10 cellular contexts compared by ENCODE assay signal in genomic region chr1:39392851-39393573, GRCh38.
A peak's percentile ranks its signal among the peaks of the same experiment; 100 is the strongest.
DNase-seq lines count a peak whose midpoint lies in the region; ATAC-seq, FAIRE-seq and TF ChIP-seq lines count a peak whose summit lies in the region.
"Had no signal": no experiment of that assay in that cellular context is flagged by ENCODE, and none has a peak within 500 bp of the region (broad histone marks: within the 10 kb centered on the region; RNA-seq: fewer than 3 reads in every experiment).

No MANE protein-coding gene starts in this region.

- peak overlapping the region; percentile 96 for H3K4me2 ChIP-seq in endothelial cell of umbilical vein (ENCODE audit: insufficient read depth, low read length)
- H3K4me2 ChIP-seq in osteoblast (ENCODE audit: insufficient read depth, low read length): peak overlapping the region; percentile 69

- H3K27ac ChIP-seq in right atrium auricular region (peak overlapping the region; percentile 78 to 89), endothelial cell of umbilical vein (ENCODE audit: insufficient read depth, low read depth, low read length) (peak overlapping the region; percentile 99), osteoblast (ENCODE audit: low read depth, low read length) (peak overlapping the region; percentile 88)

- no peak overlapping the region for H3K4me3 Mint-ChIP-seq in activated T-helper 1 cell treated with anti-CD3 and anti-CD28 coated beads, Interleukin-12 subunit alpha, Interleukin-12 subunit beta, Interleukin-2, Interleukin-4 antibody, amounts not matched to agents 30 ng/mL and 10 ng/mL and 1 ng/mL, durations not matched to agents 14 hours and 24 hours and 36 hours
- H3K4me3 Mint-ChIP-seq: IgD-negative memory B cell had no signal

- POLR2A ChIA-PET in endothelial cell of umbilical vein (lab: Charles Lee): interaction anchor here (0.7 to 2.7 kb wide), 4 partner anchors 13 to 263 kb away, joined by 3 to 18 read pairs (median 4); no protein-coding TSS in a partner anchor

- TF ChIP-seq CTCF in right atrium auricular region (IDR thresholded peaks at IDR 0.05): no peak
- no peak for TF ChIP-seq CTCF in endothelial cell of umbilical vein (IDR thresholded peaks at IDR 0.05; ENCODE audit: extremely low read depth in 1 of 2, insufficient read depth in 1 of 2, low read depth in 1 of 2, low read length in 2 of 2)
- no peak for TF ChIP-seq CTCF in osteoblast (IDR thresholded peaks at IDR 0.05; ENCODE audit: extremely low read depth, low read depth, low read length)

- H3K9me3 ChIP-seq in right atrium auricular region (no peaks in the 10 kb centered on the region), endothelial cell of umbilical vein (replicated peaks; ENCODE audit: control insufficient read depth, insufficient read depth, low read length) (no peaks in the 10 kb centered on the region), osteoblast (ENCODE audit: low read depth, low read length) (no peaks in the 10 kb centered on the region)

- no peaks in the 10 kb centered on the region for H3K27me3 Mint-ChIP-seq in activated T-helper 1 cell treated with anti-CD3 and anti-CD28 coated beads, Interleukin-12 subunit alpha, Interleukin-12 subunit beta, Interleukin-2, Interleukin-4 antibody, amounts not matched to agents 30 ng/mL and 10 ng/mL and 1 ng/mL, durations not matched to agents 14 hours and 24 hours and 36 hours (ENCODE audit: insufficient read depth)
- H3K27me3 Mint-ChIP-seq: IgD-negative memory B cell had no signal

- H3K4me3 ChIP-seq in right atrium auricular region: no peak overlapping the region
- peak overlapping the region in 1 of 3 experiments; percentile 57 for H3K4me3 ChIP-seq in endothelial cell of umbilical vein (replicated peaks in 1 of 3; ENCODE audit: insufficient read depth in 1 of 3, low read depth in 1 of 3, low read length in 3 of 3)
- no peak overlapping the region for H3K4me3 ChIP-seq in osteoblast (ENCODE audit: insufficient read depth, low read length)

- H3K79me2 ChIP-seq in endothelial cell of umbilical vein (ENCODE audit: control insufficient read depth, insufficient read depth, low read length): peaks cover 72% of the 10 kb centered on the region
- H3K79me2 ChIP-seq in osteoblast (ENCODE audit: insufficient read depth, low read length): peaks cover 71% of the 10 kb centered on the region

- no peak overlapping the region for H2AFZ ChIP-seq in endothelial cell of umbilical vein (ENCODE audit: low read depth, low read length)
- no peak overlapping the region for H2AFZ ChIP-seq in osteoblast (ENCODE audit: low read length)

- no TSS peak for BruUV-seq in endothelial cell of umbilical vein (replicated peaks; lab: Mats Ljungman, UMichigan)

- intact Hi-C loops in Right ventricle myocardium superior (cut with DNase I) (no loop called here), endothelial cell of umbilical vein (cut with micrococcal nuclease) (loop anchor here (1.0 kb wide), 2 partner anchors 16 to 260 kb away; no protein-coding TSS in a partner anchor)
- intact Hi-C loops in activated T-helper 1 cell treated with anti-CD3 and anti-CD28 coated beads, Interleukin-12 subunit alpha, Interleukin-12 subunit beta, Interleukin-2, Interleukin-4 antibody, amounts not matched to agents 30 ng/mL and 10 ng/mL and 1 ng/mL, durations not matched to agents 14 hours and 24 hours and 36 hours (cut with micrococcal nuclease): loop anchor here (2.0 kb wide), 1 partner anchor 16 kb away; no protein-coding TSS in a partner anchor

- dilution Hi-C loops in endothelial cell of umbilical vein (cut with MboI; ENCODE audit: extremely low pct_ligation_motif_present, low sequenced_read_pairs): no loop called here

- H3K4me1 Mint-ChIP-seq in activated T-helper 1 cell treated with anti-CD3 and anti-CD28 coated beads, Interleukin-12 subunit alpha, Interleukin-12 subunit beta, Interleukin-2, Interleukin-4 antibody, amounts not matched to agents 30 ng/mL and 10 ng/mL and 1 ng/mL, durations not matched to agents 14 hours and 24 hours and 36 hours (ENCODE audit: low read depth): peaks cover 61% of the 10 kb centered on the region

- H3K36me3 ChIP-seq in right atrium auricular region: peaks cover 17% of the 10 kb centered on the region
- peaks cover 3 to 4% of the 10 kb centered on the region in 2 experiments for H3K36me3 ChIP-seq in endothelial cell of umbilical vein (ENCODE audit: control insufficient read depth in 2 of 2, extremely low read depth in 1 of 2, insufficient read depth in 2 of 2, low read length in 2 of 2)
- H3K36me3 ChIP-seq in osteoblast (ENCODE audit: insufficient read depth, low read length): peaks cover 16% of the 10 kb centered on the region

- FAIRE-seq in endothelial cell of umbilical vein (lab: Jason Lieb, UNC) (peak; percentile 78), RCC 7860 (lab: Jason Lieb, UNC) (no peak)
- FAIRE-seq: colon had no signal

- no peaks in the 10 kb centered on the region for H3K27me3 ChIP-seq in right atrium auricular region
- no peaks in the 10 kb centered on the region for H3K27me3 ChIP-seq in endothelial cell of umbilical vein (ENCODE audit: control insufficient read depth in 2 of 2, insufficient read depth in 2 of 2, low read length in 2 of 2)
- H3K27me3 ChIP-seq in osteoblast (ENCODE audit: insufficient read depth, low read length): no peaks in the 10 kb centered on the region

- H3K9me1 ChIP-seq in endothelial cell of umbilical vein (replicated peaks; ENCODE audit: control insufficient read depth, extremely low read depth, insufficient read depth, low read length): no peaks in the 10 kb centered on the region

- DNase-seq in right atrium auricular region (ENCODE audit: low spot score) (no peak), Right ventricle myocardium superior (no peak), endothelial cell of umbilical vein (ENCODE audit: low read depth, low spot score) (peak; percentile 83), osteoblast (ENCODE audit: insufficient read length, low spot score, missing footprints) (no peak), RCC 7860 (ENCODE audit: low spot score) (no peak), glomerular visceral epithelial cell (ENCODE audit: extremely low spot score) (no peak), HuH-7.5 (ENCODE audit: low spot score) (no peak)
- no peak for DNase-seq in activated T-helper 1 cell treated with anti-CD3 and anti-CD28 coated beads, Interleukin-12 subunit alpha, Interleukin-12 subunit beta, Interleukin-2, Interleukin-4 antibody, amounts not matched to agents 30 ng/mL and 10 ng/mL and 1 ng/mL, durations not matched to agents 14 hours and 24 hours and 36 hours (ENCODE audit: low spot score)

- H3K9ac ChIP-seq in endothelial cell of umbilical vein (replicated peaks; ENCODE audit: extremely low read depth, insufficient read depth, low read length): peak overlapping the region; percentile 89

- H3K4me1 ChIP-seq in right atrium auricular region (peaks cover 0 to 88% of the 10 kb centered on the region in 2 donors), endothelial cell of umbilical vein (ENCODE audit: control insufficient read depth, extremely low read depth, insufficient read depth, low read length) (peaks cover 78% of the 10 kb centered on the region), osteoblast (ENCODE audit: insufficient read depth, low read length) (peaks cover 66% of the 10 kb centered on the region)

- H3K9me3 Mint-ChIP-seq in activated T-helper 1 cell treated with anti-CD3 and anti-CD28 coated beads, Interleukin-12 subunit alpha, Interleukin-12 subunit beta, Interleukin-2, Interleukin-4 antibody, amounts not matched to agents 30 ng/mL and 10 ng/mL and 1 ng/mL, durations not matched to agents 14 hours and 24 hours and 36 hours: no peaks in the 10 kb centered on the region
- H3K9me3 Mint-ChIP-seq: IgD-negative memory B cell had no signal

- no peaks in the 10 kb centered on the region for H4K20me1 ChIP-seq in endothelial cell of umbilical vein (replicated peaks; ENCODE audit: control insufficient read depth, extremely low read depth, insufficient read depth, low read length)
- H4K20me1 ChIP-seq in osteoblast (ENCODE audit: insufficient read depth, low read length): no peaks in the 10 kb centered on the region

- H3K27ac Mint-ChIP-seq in activated T-helper 1 cell treated with anti-CD3 and anti-CD28 coated beads, Interleukin-12 subunit alpha, Interleukin-12 subunit beta, Interleukin-2, Interleukin-4 antibody, amounts not matched to agents 30 ng/mL and 10 ng/mL and 1 ng/mL, durations not matched to agents 14 hours and 24 hours and 36 hours: no peak overlapping the region

- ATAC-seq in Right ventricle myocardium superior (ENCODE audit: poor library complexity): no peak

- H3K36me3 Mint-ChIP-seq in activated T-helper 1 cell treated with anti-CD3 and anti-CD28 coated beads, Interleukin-12 subunit alpha, Interleukin-12 subunit beta, Interleukin-2, Interleukin-4 antibody, amounts not matched to agents 30 ng/mL and 10 ng/mL and 1 ng/mL, durations not matched to agents 14 hours and 24 hours and 36 hours (ENCODE audit: low read depth): peaks cover 38% of the 10 kb centered on the region

- no peak for TF ChIP-seq POLR2A in endothelial cell of umbilical vein (IDR thresholded peaks at IDR 0.05; ENCODE audit: low read depth, low read length)

- CTCF ChIA-PET in endothelial cell of umbilical vein (lab: Charles Lee): interaction anchor here (1.0 to 13.2 kb wide), 5 partner anchors 15 to 294 kb away, joined by 3 to 273 read pairs (median 9); no protein-coding TSS in a partner anchor

TF ChIP-seq in endothelial cell of umbilical vein, 7 proteins besides CTCF, POLR2A, EP300 and RAD21:
- TF ChIP-seq, protein P1, sequence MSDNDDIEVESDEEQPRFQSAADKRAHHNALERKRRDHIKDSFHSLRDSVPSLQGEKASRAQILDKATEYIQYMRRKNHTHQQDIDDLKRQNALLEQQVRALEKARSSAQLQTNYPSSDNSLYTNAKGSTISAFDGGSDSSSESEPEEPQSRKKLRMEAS (IDR thresholded peaks at IDR 0.05; ENCODE audit: insufficient read depth, insufficient read length): no peak
- peak; percentile 30 for TF ChIP-seq POLR2AphosphoS5 (IDR thresholded peaks at IDR 0.05; ENCODE audit: insufficient read depth, low read depth, low read length)
TF ChIP-seq in endothelial cell of umbilical vein: peak in this region for 1.
